ENCODE assay signal across 7 cellular contexts in genomic region chrY:6902116-6902515, GRCh38. TPM values are rescaled to one million over a fixed set of nuclear protein-coding genes. Genes with fewer than 3 reads are reported as not detected.
"Had no signal": no experiment of that assay in that cellular context is flagged by ENCODE, and none has a peak within 500 bp of the region (broad histone marks: within the 10 kb centered on the region; RNA-seq: fewer than 3 reads in every experiment).

No MANE protein-coding gene starts in this region.

RNA-seq across cellular contexts. Expression of gene TBL1Y, which starts 8.4 kb away (rescaled TPM):
- total RNA-seq: GM23248, H4, H7, H9, HFFc6 had no signal
- polyA plus RNA-seq: GM23248 had no signal

RNA-seq across cellular contexts. Expression of gene AMELY, which starts 9.4 kb away (rescaled TPM):
- total RNA-seq: GM23248, GM23338, H1, H4, H7, H9, HFFc6 had no signal
- polyA plus RNA-seq: GM23248, GM23338 had no signal
